In genomic region chr10:62726142-62726541, GRCh38 we compare ENCODE assay signal across 8 cellular contexts.
DNase-seq lines count a peak whose midpoint lies in the region; ATAC-seq lines count a peak whose summit lies in the region.
"Had no signal": no experiment of that assay in that cellular context is flagged by ENCODE, and none has a peak within 500 bp of the region (broad histone marks: within the 10 kb centered on the region; RNA-seq: fewer than 3 reads in every experiment).

No MANE protein-coding gene starts in this region.

- no peak overlapping the region for H3K27ac ChIP-seq in effector memory CD4-positive, alpha-beta T cell (ENCODE audit: insufficient read depth, low read length, poor library complexity, severe bottlenecking)

- H3K36me3 ChIP-seq in effector memory CD4-positive, alpha-beta T cell (ENCODE audit: control insufficient read depth, insufficient read depth, low read length): no peaks in the 10 kb centered on the region

- H3K27ac Mint-ChIP-seq in T-helper 17 cell: no peak overlapping the region

- H3K9me3 ChIP-seq in T-helper 17 cell (ENCODE audit: control insufficient read depth, low read length, poor library complexity, severe bottlenecking): no peaks in the 10 kb centered on the region
- H3K9me3 ChIP-seq in effector memory CD4-positive, alpha-beta T cell (ENCODE audit: control insufficient read depth, low read length): no peaks in the 10 kb centered on the region

- H3K4me3 ChIP-seq in effector memory CD4-positive, alpha-beta T cell (ENCODE audit: insufficient read depth, low read depth, low read length, poor library complexity, severe bottlenecking): no peak overlapping the region

- no peak overlapping the region for H3K4me3 Mint-ChIP-seq in T-helper 17 cell

- H3K27me3 Mint-ChIP-seq in T-helper 17 cell: peaks cover 23% of the 10 kb centered on the region

- H3K27me3 ChIP-seq in effector memory CD4-positive, alpha-beta T cell (replicated peaks; ENCODE audit: control insufficient read depth, insufficient read depth, low read length, poor library complexity, severe bottlenecking): no peaks in the 10 kb centered on the region

- peaks cover 21% of the 10 kb centered on the region for H3K4me1 Mint-ChIP-seq in T-helper 17 cell

- no peaks in the 10 kb centered on the region for H3K4me1 ChIP-seq in effector memory CD4-positive, alpha-beta T cell (ENCODE audit: control insufficient read depth, insufficient read depth, low read length, poor library complexity, severe bottlenecking)

- DNase-seq in activated CD8-positive, alpha-beta memory T cell treated with anti-CD3 and anti-CD28 coated beads, Interleukin-2, amount 50 U/mL, for 4 hours: peak; percentile 51
- peak; percentile 17 for DNase-seq in stimulated activated CD8-positive, alpha-beta memory T cell treated with anti-CD3 and anti-CD28 coated beads, Interleukin-15, amount 100 ng/mL, for 24 hours (ENCODE audit: low read depth)
- DNase-seq in mesenteric fat pad (ENCODE audit: low spot score): no peak
- no peak for DNase-seq in T-helper 17 cell
- DNase-seq in effector memory CD4-positive, alpha-beta T cell: no peak
- DNase-seq: kidney had no signal

- no peaks in the 10 kb centered on the region for H3K36me3 Mint-ChIP-seq in T-helper 17 cell (ENCODE audit: low read depth)

- peak; percentile 92 for ATAC-seq in GM19372 (IDR thresholded peaks at IDR 0.05; ENCODE audit: low read depth, unreplicated experiment)
- ATAC-seq in HG02885 (IDR thresholded peaks at IDR 0.05; ENCODE audit: poor library complexity, unreplicated experiment): peak; percentile 96
- no peak for ATAC-seq in T-helper 17 cell

Comparison
In these comparisons a context has a peak if more than half of its experiments do, and no peak if none do; other contexts are left out.
1. DNase-seq: peak in activated CD8-positive, alpha-beta memory T cell treated with anti-CD3 and anti-CD28 coated beads, Interleukin-2, amount 50 U/mL, for 4 hours (single experiment) and stimulated activated CD8-positive, alpha-beta memory T cell treated with anti-CD3 and anti-CD28 coated beads, Interleukin-15, amount 100 ng/mL, for 24 hours (single experiment); none in mesenteric fat pad (single experiment), T-helper 17 cell (0 of 3) and effector memory CD4-positive, alpha-beta T cell (0 of 3).